ENCODE assay signal across 8 cellular contexts in genomic region chr20:24100370-24101011, GRCh38.
DNase-seq lines count a peak whose midpoint lies in the region; ATAC-seq, FAIRE-seq and TF ChIP-seq lines count a peak whose summit lies in the region.

No MANE protein-coding gene starts in this region.

- no peak overlapping the region for H3K4me2 ChIP-seq in DND-41 (ENCODE audit: insufficient read depth, low read length)
- no peak overlapping the region for H3K4me2 ChIP-seq in MM.1S (ENCODE audit: low read depth, low read length)
- H3K4me2 ChIP-seq in astrocyte (ENCODE audit: low read length): no peak overlapping the region

- H3K9ac ChIP-seq in DND-41 (ENCODE audit: low read depth, low read length): no peak overlapping the region
- no peak overlapping the region for H3K9ac ChIP-seq in MM.1S (ENCODE audit: low read length)
- H3K9ac ChIP-seq in astrocyte (ENCODE audit: low read length): no peak overlapping the region

- H3K36me3 ChIP-seq in DND-41 (ENCODE audit: insufficient read depth, low read length) (no peaks in the 10 kb centered on the region), MM.1S (replicated peaks; ENCODE audit: insufficient read depth, low read length) (no peaks in the 10 kb centered on the region), astrocyte (ENCODE audit: insufficient read depth, low read length) (no peaks in the 10 kb centered on the region)

- H3K27ac ChIP-seq in DND-41 (ENCODE audit: low read length) (peak overlapping the region; percentile 13; the same call in 1 of the 2 replicates), MM.1S (ENCODE audit: low read length) (peak overlapping the region; percentile 9; the same call in 1 of the 2 replicates), astrocyte (ENCODE audit: low read depth, low read length) (peak overlapping the region; percentile 68)

- no peaks in the 10 kb centered on the region for H3K9me3 ChIP-seq in DND-41 (ENCODE audit: insufficient read depth, low read length, severe bottlenecking)
- no peaks in the 10 kb centered on the region for H3K9me3 ChIP-seq in MM.1S (replicated peaks; ENCODE audit: insufficient read depth, low read length)
- H3K9me3 ChIP-seq in astrocyte (ENCODE audit: insufficient read depth, low read depth, low read length): no peaks in the 10 kb centered on the region

- H3K27me3 Mint-ChIP-seq in astrocyte (ENCODE audit: low read depth, unreplicated experiment): peaks cover 2% of the 10 kb centered on the region

- peak; percentile 83 for TF ChIP-seq CTCF in DND-41 (IDR thresholded peaks at IDR 0.05; ENCODE audit: borderline replicate concordance, extremely low read depth, low read length, poor library complexity, severe bottlenecking)
- TF ChIP-seq CTCF in MM.1S (IDR thresholded peaks at IDR 0.05; ENCODE audit: low read length): peak; percentile 84
- peak; percentile 52 for TF ChIP-seq CTCF in astrocyte (IDR thresholded peaks at IDR 0.05; ENCODE audit: insufficient read depth, low read depth, low read length)

- no peak overlapping the region for H3K4me3 ChIP-seq in DND-41 (ENCODE audit: low read depth in 1 of 2, low read length in 2 of 2)
- no peak overlapping the region for H3K4me3 ChIP-seq in MM.1S (ENCODE audit: low read length)
- H3K4me3 ChIP-seq in astrocyte (ENCODE audit: insufficient read depth, low read depth, low read length): no peak overlapping the region

- ATAC-seq in DND-41 (ENCODE audit: insufficient read depth, low read depth): peak; percentile 92
- peak; percentile 81 for ATAC-seq in GM21737 (IDR thresholded peaks at IDR 0.05; ENCODE audit: unreplicated experiment)
- no peak for ATAC-seq in HG03196 (IDR thresholded peaks at IDR 0.05; ENCODE audit: unreplicated experiment)

- no peaks in the 10 kb centered on the region for H3K36me3 Mint-ChIP-seq in astrocyte (ENCODE audit: low read depth, unreplicated experiment)

- H3F3A ChIP-seq in MM.1S (ENCODE audit: insufficient read depth, low read length): no peaks in the 10 kb centered on the region

- no peaks in the 10 kb centered on the region for H4K20me1 ChIP-seq in DND-41 (ENCODE audit: insufficient read depth, low read length)
- no peaks in the 10 kb centered on the region for H4K20me1 ChIP-seq in MM.1S (ENCODE audit: insufficient read depth, low read length)
- no peaks in the 10 kb centered on the region for H4K20me1 ChIP-seq in astrocyte (ENCODE audit: insufficient read depth, low read length)

- H3K27me3 ChIP-seq in DND-41 (ENCODE audit: insufficient read depth, low read length, poor library complexity): no peaks in the 10 kb centered on the region
- no peaks in the 10 kb centered on the region for H3K27me3 ChIP-seq in MM.1S (replicated peaks; ENCODE audit: insufficient read depth, low read length)
- peaks cover 5% of the 10 kb centered on the region for H3K27me3 ChIP-seq in astrocyte (ENCODE audit: insufficient read depth, low read length)

- no peak overlapping the region for H3K27ac Mint-ChIP-seq in astrocyte (ENCODE audit: unreplicated experiment)

- no peak for FAIRE-seq in astrocyte (lab: Jason Lieb, UNC)

- no peak overlapping the region for H3K4me3 Mint-ChIP-seq in astrocyte (ENCODE audit: unreplicated experiment)

- H3K9me3 Mint-ChIP-seq in astrocyte (ENCODE audit: unreplicated experiment): peaks cover 2% of the 10 kb centered on the region

- H3K4me1 Mint-ChIP-seq in astrocyte (ENCODE audit: low read depth, unreplicated experiment): peaks cover 42% of the 10 kb centered on the region

- DNase-seq in DND-41: peak; percentile 59
- peak; percentile 78 for DNase-seq in MM.1S
- DNase-seq in T-helper 1 cell: peak; percentile 33 to 72 (median 34)
- DNase-seq in astrocyte (ENCODE audit: low read depth): no peak
- DNase-seq in iris pigment epithelial cell (ENCODE audit: low read depth): peak; percentile 43
- DNase-seq in stimulated activated CD4-positive, alpha-beta T cell treated with anti-CD3 and anti-CD28 coated beads, Interleukin-4, amount 100 ng/mL, for 48 hours (ENCODE audit: low read depth in 2 of 2): peak; percentile 28 to 35

- H3K79me2 ChIP-seq in DND-41 (ENCODE audit: insufficient read depth, low read length) (no peaks in the 10 kb centered on the region), MM.1S (ENCODE audit: low read length) (no peaks in the 10 kb centered on the region), astrocyte (ENCODE audit: insufficient read depth, low read length) (no peaks in the 10 kb centered on the region)

- H3K4me1 ChIP-seq in DND-41 (ENCODE audit: insufficient read depth, low read length): peaks cover 9% of the 10 kb centered on the region
- peaks cover 13% of the 10 kb centered on the region for H3K4me1 ChIP-seq in MM.1S (ENCODE audit: low read length)
- peaks cover 41% of the 10 kb centered on the region for H3K4me1 ChIP-seq in astrocyte (ENCODE audit: insufficient read depth, low read length)

- no peaks in the 10 kb centered on the region for H3K9me2 ChIP-seq in MM.1S (replicated peaks; ENCODE audit: insufficient read depth, low read length)

- H2AFZ ChIP-seq in DND-41 (ENCODE audit: low read depth, low read length) (peak overlapping the region; percentile 66), MM.1S (ENCODE audit: low read length) (no peak overlapping the region), astrocyte (ENCODE audit: low read depth, low read length) (no peak overlapping the region)

Comparison
In these comparisons a context has a peak if more than half of its experiments do, and no peak if none do; other contexts are left out.
1. H3K27ac ChIP-seq: peak in every context shown above with its lines; median percentile 68 in astrocyte; 13 in DND-41; 9 in MM.1S.